Comparison of ENCODE assay signal across 15 cellular contexts in the genomic region with DNA sequence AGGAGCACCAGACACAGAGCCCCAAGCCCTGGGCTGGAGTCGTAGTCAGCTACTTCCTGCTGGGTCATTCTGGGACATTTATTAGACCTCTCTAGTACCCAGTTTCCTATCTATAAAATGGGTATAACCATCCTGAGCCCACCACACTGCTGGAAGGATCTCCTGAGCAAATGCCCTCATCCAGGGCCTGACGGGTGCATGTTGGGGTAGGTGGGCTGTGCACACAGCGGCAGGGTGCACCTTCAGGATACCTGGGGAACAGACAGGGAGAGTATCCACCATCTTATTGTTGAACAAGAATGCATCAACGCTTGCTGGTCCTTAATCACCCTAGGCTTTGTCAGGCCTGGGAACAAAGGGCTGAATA.
A peak's percentile ranks its signal among the peaks of the same experiment; 100 is the strongest.
DNase-seq lines count a peak whose midpoint lies in the region; ATAC-seq and TF ChIP-seq lines count a peak whose summit lies in the region.
"Had no signal": no experiment of that assay in that cellular context is flagged by ENCODE, and none has a peak within 500 bp of the region (broad histone marks: within the 10 kb centered on the region; RNA-seq: fewer than 3 reads in every experiment).

No MANE protein-coding gene starts in this region.

- no peak overlapping the region for H3K14ac ChIP-seq in IMR-90 (replicated peaks; ENCODE audit: low read depth, low read length)

- H3K18ac ChIP-seq in IMR-90 (ENCODE audit: low read depth, low read length) = no peak overlapping the region

- no peaks in the 10 kb centered on the region for H3K79me2 ChIP-seq in PC-9 (ENCODE audit: low read depth)

- no peak overlapping the region for H4K8ac ChIP-seq in IMR-90 (ENCODE audit: low read depth in 2 of 2, low read length in 2 of 2)

- no peak overlapping the region for H3K4me3 Mint-ChIP-seq in activated T-helper 1 cell treated with anti-CD3 and anti-CD28 coated beads, Interleukin-12 subunit alpha, Interleukin-12 subunit beta, Interleukin-2, Interleukin-4 antibody, amounts not matched to agents 30 ng/mL and 10 ng/mL and 1 ng/mL, durations not matched to agents 14 hours and 24 hours and 36 hours
- H3K4me3 Mint-ChIP-seq in natural killer cell treated with Interleukin-12 subunit alpha and Interleukin-12 subunit beta and Interleukin-15 and Interleukin-18, amount 100 ng/mL, for 72 hours = peak overlapping the region; percentile 71
- H3K4me3 Mint-ChIP-seq: neural crest cell had no signal

- no peak for ATAC-seq in IMR-90 (ENCODE audit: low read depth)
- ATAC-seq in natural killer cell treated with Interleukin-12 subunit alpha and Interleukin-12 subunit beta and Interleukin-15 and Interleukin-18, amount 100 ng/mL, for 72 hours = no peak

- H3F3A ChIP-seq in PC-9 (ENCODE audit: insufficient read depth, low read depth) = no peaks in the 10 kb centered on the region

- no peaks in the 10 kb centered on the region for H3K9me3 Mint-ChIP-seq in activated T-helper 1 cell treated with anti-CD3 and anti-CD28 coated beads, Interleukin-12 subunit alpha, Interleukin-12 subunit beta, Interleukin-2, Interleukin-4 antibody, amounts not matched to agents 30 ng/mL and 10 ng/mL and 1 ng/mL, durations not matched to agents 14 hours and 24 hours and 36 hours
- no peaks in the 10 kb centered on the region for H3K9me3 Mint-ChIP-seq in natural killer cell treated with Interleukin-12 subunit alpha and Interleukin-12 subunit beta and Interleukin-15 and Interleukin-18, amount 100 ng/mL, for 72 hours
- H3K9me3 Mint-ChIP-seq: neural crest cell had no signal

- no peak overlapping the region for H2BK120ac ChIP-seq in IMR-90 (ENCODE audit: low read depth, low read length)

- no peak overlapping the region for H4K5ac ChIP-seq in IMR-90 (ENCODE audit: low read depth, low read length)

- no peaks in the 10 kb centered on the region; a peak in 1 of 22 replicates for H4K20me1 ChIP-seq in BLaER1 treated with 17β-estradiol and CSF1 and Interleukin-3, amounts not matched to agents 10 nM and 100 nM
- H4K20me1 ChIP-seq in IMR-90 (ENCODE audit: insufficient read depth, low read length) = no peaks in the 10 kb centered on the region
- H4K20me1 ChIP-seq in PC-9 (ENCODE audit: insufficient read depth) = no peaks in the 10 kb centered on the region

- peaks cover 42% of the 10 kb centered on the region for H3K4me1 Mint-ChIP-seq in activated T-helper 1 cell treated with anti-CD3 and anti-CD28 coated beads, Interleukin-12 subunit alpha, Interleukin-12 subunit beta, Interleukin-2, Interleukin-4 antibody, amounts not matched to agents 30 ng/mL and 10 ng/mL and 1 ng/mL, durations not matched to agents 14 hours and 24 hours and 36 hours (ENCODE audit: low read depth)
- H3K4me1 Mint-ChIP-seq in natural killer cell treated with Interleukin-12 subunit alpha and Interleukin-12 subunit beta and Interleukin-15 and Interleukin-18, amount 100 ng/mL, for 72 hours (ENCODE audit: low read depth in 2 of 2) = peaks cover 54 to 65% of the 10 kb centered on the region in 2 donors
- H3K4me1 Mint-ChIP-seq: neural crest cell had no signal

- no peak overlapping the region for H2AK9ac ChIP-seq in IMR-90 (replicated peaks; ENCODE audit: low read depth, low read length, poor library complexity)

- H3K4me1 ChIP-seq in BLaER1 treated with 17β-estradiol and CSF1 and Interleukin-3, amounts not matched to agents 10 nM and 100 nM = peaks cover 90 to 100% (median 99%) of the 10 kb centered on the region in 10 experiments
- peaks cover 7% of the 10 kb centered on the region for H3K4me1 ChIP-seq in IMR-90 (ENCODE audit: control insufficient read depth, insufficient read depth, low read length)
- H3K4me1 ChIP-seq in PC-9 (replicated peaks; ENCODE audit: insufficient read depth) = no peaks in the 10 kb centered on the region

- no peak for TF ChIP-seq RAD21 in IMR-90 (IDR thresholded peaks at IDR 0.05; ENCODE audit: low read length)

- BruUV-seq in IMR-90 (replicated peaks; lab: Mats Ljungman, UMichigan) (no TSS peak), PC-9 (replicated peaks; lab: Mats Ljungman, UMichigan) (no TSS peak)

- no peaks in the 10 kb centered on the region for H3K79me1 ChIP-seq in IMR-90 (ENCODE audit: low read depth in 1 of 2, low read length in 2 of 2)

- in situ Hi-C loops in IMR-90 (cut with MboI; ENCODE audit: low sequenced_read_pairs) = no loop called here

- H3K4me3 ChIP-seq in BLaER1 treated with 17β-estradiol and CSF1 and Interleukin-3, amounts not matched to agents 10 nM and 100 nM = peak overlapping the region in 7 of 10 experiments; percentile 0 to 26 (median 10); a peak in 5 of 20 replicates
- H3K4me3 ChIP-seq in IMR-90 (ENCODE audit: insufficient read depth, low read depth, low read length) (no peak overlapping the region), PC-9 (no peak overlapping the region)
- H3K4me3 ChIP-seq: SJCRH30, suprapubic skin had no signal

- peak overlapping the region; percentile 55 to 99 (median 92); a peak in 21 of 22 replicates for H3K27ac ChIP-seq in BLaER1 treated with 17β-estradiol and CSF1 and Interleukin-3, amounts not matched to agents 10 nM and 100 nM
- H3K27ac ChIP-seq in IMR-90 (ENCODE audit: insufficient read depth, low read length) (no peak overlapping the region), PC-9 (no peak overlapping the region)
- H3K27ac ChIP-seq: brain microvascular endothelial cell, suprapubic skin had no signal

- CTCF ChIA-PET in IMR-90 (lab: Yijun Ruan, JAX) = no interaction called here
- CTCF ChIA-PET in PC-9 (lab: Charles Lee) = no interaction called here

- H2BK15ac ChIP-seq in IMR-90 (ENCODE audit: low read depth, low read length) = no peak overlapping the region

- no peaks in the 10 kb centered on the region for H3K9me2 ChIP-seq in PC-9 (ENCODE audit: insufficient read depth)

- H3K27me3 Mint-ChIP-seq in activated T-helper 1 cell treated with anti-CD3 and anti-CD28 coated beads, Interleukin-12 subunit alpha, Interleukin-12 subunit beta, Interleukin-2, Interleukin-4 antibody, amounts not matched to agents 30 ng/mL and 10 ng/mL and 1 ng/mL, durations not matched to agents 14 hours and 24 hours and 36 hours (ENCODE audit: insufficient read depth) = peaks cover 1% of the 10 kb centered on the region
- H3K27me3 Mint-ChIP-seq in natural killer cell treated with Interleukin-12 subunit alpha and Interleukin-12 subunit beta and Interleukin-15 and Interleukin-18, amount 100 ng/mL, for 72 hours = no peaks in the 10 kb centered on the region

- dilution Hi-C loops in IMR-90 (cut with HindIII; ENCODE audit: low sequenced_read_pairs, unreplicated experiment) = no loop called here

- H3K23ac ChIP-seq in IMR-90 (ENCODE audit: low read depth, low read length) = no peak overlapping the region

- TF ChIP-seq CTCF in IMR-90 (conservative IDR thresholded peaks at IDR 0.05; ENCODE audit: low read depth, low read length) (no peak), PC-9 (conservative IDR thresholded peaks at IDR 0.05) (no peak)

- intact Hi-C loops in IMR-90 (cut with micrococcal nuclease) (no loop called here), PC-9 (cut with micrococcal nuclease; ENCODE audit: unreplicated experiment) (no loop called here)
- intact Hi-C loops in activated T-helper 1 cell treated with anti-CD3 and anti-CD28 coated beads, Interleukin-12 subunit alpha, Interleukin-12 subunit beta, Interleukin-2, Interleukin-4 antibody, amounts not matched to agents 30 ng/mL and 10 ng/mL and 1 ng/mL, durations not matched to agents 14 hours and 24 hours and 36 hours (cut with micrococcal nuclease) = loop anchor here (1.0 to 5.0 kb wide), 9 partner anchors 12 to 155 kb away; no protein-coding TSS in a partner anchor

- no peak for TF ChIP-seq POLR2A in IMR-90 (IDR thresholded peaks at IDR 0.05; ENCODE audit: low read depth, low read length)

- POLR2A ChIA-PET in IMR-90 (lab: Charles Lee; ENCODE audit: unreplicated experiment) (no interaction called here), PC-9 (lab: Charles Lee; ENCODE audit: unreplicated experiment) (no interaction called here)

- peak overlapping the region; percentile 77 to 96 (median 86) for H3K4me2 ChIP-seq in BLaER1 treated with 17β-estradiol and CSF1 and Interleukin-3, amounts not matched to agents 10 nM and 100 nM
- no peak overlapping the region for H3K4me2 ChIP-seq in IMR-90 (ENCODE audit: low read depth, low read length)
- no peak overlapping the region for H3K4me2 ChIP-seq in PC-9

- H3K9me3 ChIP-seq in BLaER1 treated with 17β-estradiol and CSF1 and Interleukin-3, amounts not matched to agents 10 nM and 100 nM (replicated peaks in 1 of 11) = peaks cover 0 to 9% (median 0%) of the 10 kb centered on the region in 11 experiments; a peak in 6 of 22 replicates
- peaks cover 4% of the 10 kb centered on the region for H3K9me3 ChIP-seq in IMR-90 (ENCODE audit: control insufficient read depth, insufficient read depth, low read length)
- H3K9me3 ChIP-seq in PC-9 (ENCODE audit: insufficient read depth, low read depth) = no peaks in the 10 kb centered on the region; the same call in 1 of the 2 replicates
- H3K9me3 ChIP-seq: SJCRH30, suprapubic skin had no signal

- peak overlapping the region; percentile 69 to 85 (median 81); a peak in 21 of 22 replicates for H3K9ac ChIP-seq in BLaER1 treated with 17β-estradiol and CSF1 and Interleukin-3, amounts not matched to agents 10 nM and 100 nM
- no peak overlapping the region for H3K9ac ChIP-seq in IMR-90 (ENCODE audit: low read depth, low read length)

- DNase-seq in IMR-90 (no peak), PC-9 (no peak), D341Med (ENCODE audit: low spot score) (no peak)
- no peak for DNase-seq in activated T-helper 1 cell treated with anti-CD3 and anti-CD28 coated beads, Interleukin-12 subunit alpha, Interleukin-12 subunit beta, Interleukin-2, Interleukin-4 antibody, amounts not matched to agents 30 ng/mL and 10 ng/mL and 1 ng/mL, durations not matched to agents 14 hours and 24 hours and 36 hours (ENCODE audit: low spot score)
- no peak for DNase-seq in natural killer cell treated with Interleukin-12 subunit alpha and Interleukin-12 subunit beta and Interleukin-15 and Interleukin-18, amount 100 ng/mL, for 72 hours (ENCODE audit: low spot score)
- DNase-seq in stimulated activated CD4-positive, alpha-beta T cell treated with anti-CD3 and anti-CD28 coated beads, Interleukin-15, amount 100 ng/mL, for 24 hours = no peak
- DNase-seq: activated naive CD4-positive, alpha-beta T cell; brain microvascular endothelial cell; DMS 273 treated with DMSO at 0.1 percent for 48 hours; HCEC 1CT; mesenchymal stem cell; SJCRH30 had no signal

- H3K27me3 ChIP-seq in BLaER1 treated with 17β-estradiol and CSF1 and Interleukin-3, amounts not matched to agents 10 nM and 100 nM = no peaks in the 10 kb centered on the region
- H3K27me3 ChIP-seq in IMR-90 (ENCODE audit: control insufficient read depth, insufficient read depth, low read length) = no peaks in the 10 kb centered on the region; the same call in 1 of the 2 replicates
- no peaks in the 10 kb centered on the region for H3K27me3 ChIP-seq in PC-9 (ENCODE audit: insufficient read depth, low read depth)
- H3K27me3 ChIP-seq: brain microvascular endothelial cell, SJCRH30, suprapubic skin had no signal

- H3K56ac ChIP-seq in IMR-90 (ENCODE audit: extremely low read depth, insufficient read depth, low read length) = no peak overlapping the region

- no peaks in the 10 kb centered on the region for H3K36me3 Mint-ChIP-seq in activated T-helper 1 cell treated with anti-CD3 and anti-CD28 coated beads, Interleukin-12 subunit alpha, Interleukin-12 subunit beta, Interleukin-2, Interleukin-4 antibody, amounts not matched to agents 30 ng/mL and 10 ng/mL and 1 ng/mL, durations not matched to agents 14 hours and 24 hours and 36 hours (ENCODE audit: low read depth)
- H3K36me3 Mint-ChIP-seq in natural killer cell treated with Interleukin-12 subunit alpha and Interleukin-12 subunit beta and Interleukin-15 and Interleukin-18, amount 100 ng/mL, for 72 hours = no peaks in the 10 kb centered on the region

- H2AFZ ChIP-seq in IMR-90 (replicated peaks; ENCODE audit: low read length, poor library complexity) (peak overlapping the region; percentile 48), PC-9 (no peak overlapping the region)

- H2AK5ac ChIP-seq in IMR-90 (ENCODE audit: low read depth, low read length) = no peak overlapping the region

- H3K27ac Mint-ChIP-seq in activated T-helper 1 cell treated with anti-CD3 and anti-CD28 coated beads, Interleukin-12 subunit alpha, Interleukin-12 subunit beta, Interleukin-2, Interleukin-4 antibody, amounts not matched to agents 30 ng/mL and 10 ng/mL and 1 ng/mL, durations not matched to agents 14 hours and 24 hours and 36 hours = peak overlapping the region; percentile 84
- peak overlapping the region; percentile 72 to 88 for H3K27ac Mint-ChIP-seq in natural killer cell treated with Interleukin-12 subunit alpha and Interleukin-12 subunit beta and Interleukin-15 and Interleukin-18, amount 100 ng/mL, for 72 hours

- H2BK20ac ChIP-seq in IMR-90 (ENCODE audit: low read depth, low read length) = no peak overlapping the region

- 0 out of 2 replicates have a peak, but pooled peaks cover 6% of the 10 kb centered on the region for H3K9me1 ChIP-seq in IMR-90 (ENCODE audit: insufficient read depth, low read length)

- H3K4ac ChIP-seq in IMR-90 (ENCODE audit: low read depth, low read length) = no peak overlapping the region

- H2BK5ac ChIP-seq in IMR-90 (ENCODE audit: low read depth, low read length, poor library complexity, severe bottlenecking) = no peak overlapping the region

- WGBS in IMR-90 (ENCODE audit: extremely low coverage in 2 of 2, insufficient read length in 1 of 2), 2 experiments = 92% methylated on average over 2 of the region's 4 CpGs; no CpG with 5 or more reads in 1 of the 2 experiments

- H3K36me3 ChIP-seq in BLaER1 treated with 17β-estradiol and CSF1 and Interleukin-3, amounts not matched to agents 10 nM and 100 nM = no peaks in the 10 kb centered on the region
- H3K36me3 ChIP-seq in IMR-90 (ENCODE audit: control insufficient read depth, insufficient read depth, low read length) (no peaks in the 10 kb centered on the region), PC-9 (ENCODE audit: low read depth) (no peaks in the 10 kb centered on the region)
- H3K36me3 ChIP-seq: brain microvascular endothelial cell, SJCRH30, suprapubic skin had no signal

- H4K91ac ChIP-seq in IMR-90 (ENCODE audit: insufficient read depth, low read depth, low read length) = no peak overlapping the region

Comparison
In these comparisons a context has a peak if more than half of its experiments do, and no peak if none do; other contexts are left out.
1. H3K27ac ChIP-seq: peak in BLaER1 treated with 17β-estradiol and CSF1 and Interleukin-3, amounts not matched to agents 10 nM and 100 nM (11 of 11); none in IMR-90 (single experiment) and PC-9 (single experiment).
2. H3K4me2 ChIP-seq: peak in BLaER1 treated with 17β-estradiol and CSF1 and Interleukin-3, amounts not matched to agents 10 nM and 100 nM (11 of 11); none in IMR-90 (single experiment) and PC-9 (single experiment).
3. H3K4me3 ChIP-seq: peak in BLaER1 treated with 17β-estradiol and CSF1 and Interleukin-3, amounts not matched to agents 10 nM and 100 nM (7 of 10); none in IMR-90 (single experiment) and PC-9 (single experiment).